ENCODE assay signal across 16 cellular contexts in the genomic region with DNA sequence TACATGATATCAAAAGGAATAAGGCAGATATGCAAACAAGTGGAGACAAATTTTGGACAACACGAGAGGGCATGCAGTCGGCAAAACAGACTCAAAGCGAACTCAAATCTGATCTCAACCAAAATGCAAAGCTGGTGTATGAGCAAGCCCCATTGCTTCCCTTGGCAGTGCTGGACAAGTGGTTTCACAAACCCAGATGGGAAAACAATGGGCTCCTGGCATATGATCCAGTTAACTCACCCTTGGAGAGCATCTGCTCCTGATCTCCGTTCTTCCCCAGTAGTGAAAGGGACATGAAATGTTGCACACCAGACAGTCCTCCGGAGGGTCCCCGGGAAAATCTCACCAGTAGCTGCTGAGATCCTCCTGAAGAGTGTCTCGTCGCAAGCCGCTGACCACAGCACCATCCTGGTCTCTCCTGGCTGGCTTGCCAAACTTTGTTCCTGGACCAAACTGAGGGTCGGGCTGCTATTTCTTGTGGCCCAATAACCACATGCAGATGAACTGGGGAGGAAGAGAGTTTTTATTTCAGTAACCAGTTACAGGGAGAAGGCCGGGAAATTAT.
DNase-seq lines count a peak whose midpoint lies in the region; ATAC-seq, FAIRE-seq and TF ChIP-seq lines count a peak whose summit lies in the region.
"Had no signal": no experiment of that assay in that cellular context is flagged by ENCODE, and none has a peak within 500 bp of the region (broad histone marks: within the 10 kb centered on the region; RNA-seq: fewer than 3 reads in every experiment).

No MANE protein-coding gene starts in this region.

- TF ChIP-seq EP300 in esophagus muscularis mucosa (IDR thresholded peaks at IDR 0.05), result no peak

- no peak for FAIRE-seq in D721Med (lab: Jason Lieb, UNC)
- FAIRE-seq: GM12891, GM19239 had no signal

- H3K27ac ChIP-seq in esophagus muscularis mucosa (replicated peaks in 1 of 4) (no peak overlapping the region), neural progenitor cell (no peak overlapping the region), trophoblast cell (ENCODE audit: low read depth, low read length) (no peak overlapping the region)
- H3K27ac ChIP-seq: BLaER1 had no signal

- no peak overlapping the region for H3K23ac ChIP-seq in trophoblast cell (ENCODE audit: low read length)

- ATAC-seq in HG02759 (IDR thresholded peaks at IDR 0.05; ENCODE audit: unreplicated experiment), result no peak

- peak overlapping the region; percentile 46 for H3K27ac Mint-ChIP-seq in neural progenitor cell

- H3K9ac ChIP-seq in neural progenitor cell (no peak overlapping the region), trophoblast cell (ENCODE audit: low read length) (no peak overlapping the region)
- H3K9ac ChIP-seq: BLaER1 had no signal

- H3K4me1 Mint-ChIP-seq in neural progenitor cell, result peaks cover 5% of the 10 kb centered on the region

- H4K20me1 ChIP-seq in neural progenitor cell (ENCODE audit: low read depth), result no peaks in the 10 kb centered on the region
- H4K20me1 ChIP-seq: BLaER1 had no signal

- H3K36me3 ChIP-seq in esophagus muscularis mucosa, result no peaks in the 10 kb centered on the region
- H3K36me3 ChIP-seq in neural progenitor cell, result no peaks in the 10 kb centered on the region
- no peaks in the 10 kb centered on the region for H3K36me3 ChIP-seq in trophoblast cell (ENCODE audit: control insufficient read depth in 1 of 2, insufficient read depth in 2 of 2, low read length in 2 of 2)
- H3K36me3 ChIP-seq: BLaER1 had no signal

- H3K27me3 Mint-ChIP-seq in neural progenitor cell (ENCODE audit: insufficient read depth, low read depth), result no peaks in the 10 kb centered on the region

- no peak for TF ChIP-seq POLR2A in esophagus muscularis mucosa (IDR thresholded peaks at IDR 0.05; ENCODE audit: low read depth)

- peaks cover 2% of the 10 kb centered on the region for H3K36me3 Mint-ChIP-seq in neural progenitor cell

- DNase-seq in AG10803 (ENCODE audit: low read depth) (peak; percentile 84), GM03348 (ENCODE audit: low spot score) (peak; percentile 69), esophagus muscularis mucosa (ENCODE audit: extremely low spot score) (peak; percentile 89), neural progenitor cell (ENCODE audit: low spot score) (no peak), trophoblast cell (no peak), T-helper 1 cell (no peak), D721Med (ENCODE audit: insufficient read length, low spot score) (no peak)
- DNase-seq: DMS153, KBM-7, NCI-H1092, NCI-H510A, NCI-H82 had no signal

- H3K9me3 Mint-ChIP-seq in neural progenitor cell, result peaks cover 2% of the 10 kb centered on the region

- TF ChIP-seq CTCF in AG10803 (conservative IDR thresholded peaks at IDR 0.05; ENCODE audit: low read length), result no peak
- TF ChIP-seq CTCF in esophagus muscularis mucosa (IDR thresholded peaks at IDR 0.05), result no peak
- no peak for TF ChIP-seq CTCF in neural progenitor cell (IDR thresholded peaks at IDR 0.05)
- no peak for TF ChIP-seq CTCF in D721Med (IDR thresholded peaks at IDR 0.05; ENCODE audit: insufficient read depth, missing control alignments)

- H3K79me1 ChIP-seq in trophoblast cell (ENCODE audit: low read length), result no peaks in the 10 kb centered on the region

- intact Hi-C loops in esophagus muscularis mucosa (cut with DNase I), result no loop called here

- H3F3A ChIP-seq in neural progenitor cell (ENCODE audit: low read depth), result no peaks in the 10 kb centered on the region

- H3K27me3 ChIP-seq in esophagus muscularis mucosa, result no peaks in the 10 kb centered on the region
- no peaks in the 10 kb centered on the region for H3K27me3 ChIP-seq in neural progenitor cell
- no peaks in the 10 kb centered on the region for H3K27me3 ChIP-seq in trophoblast cell (ENCODE audit: insufficient read depth, low read length)
- H3K27me3 ChIP-seq: BLaER1 had no signal

- H3K4me2 ChIP-seq in neural progenitor cell, result no peak overlapping the region
- no peak overlapping the region for H3K4me2 ChIP-seq in trophoblast cell (ENCODE audit: low read length)
- H3K4me2 ChIP-seq: BLaER1 had no signal

- H2AFZ ChIP-seq in neural progenitor cell (replicated peaks), result no peak overlapping the region
- no peak overlapping the region for H2AFZ ChIP-seq in trophoblast cell (ENCODE audit: insufficient read depth, low read length, poor library complexity)

- no peak overlapping the region for H3K18ac ChIP-seq in trophoblast cell (ENCODE audit: low read length)

- H2BK120ac ChIP-seq in trophoblast cell (ENCODE audit: insufficient read depth, low read length, poor library complexity), result no peak overlapping the region

- H3K9me3 ChIP-seq in esophagus muscularis mucosa (no peaks in the 10 kb centered on the region), neural progenitor cell (ENCODE audit: low read depth) (no peaks in the 10 kb centered on the region), trophoblast cell (ENCODE audit: insufficient read depth, low read depth, low read length) (no peaks in the 10 kb centered on the region)

- no peak overlapping the region for H4K91ac ChIP-seq in trophoblast cell (ENCODE audit: low read depth, low read length)

- H3K4me3 ChIP-seq in AG10803 (ENCODE audit: low read length) (peak overlapping the region; percentile 20), esophagus muscularis mucosa (no peak overlapping the region), neural progenitor cell (no peak overlapping the region), trophoblast cell (ENCODE audit: low read depth, low read length) (no peak overlapping the region)
- H3K4me3 ChIP-seq: BLaER1 had no signal

- no peak overlapping the region for H3K4ac ChIP-seq in trophoblast cell (ENCODE audit: low read depth, low read length)

- H2BK5ac ChIP-seq in trophoblast cell (ENCODE audit: low read depth, low read length, poor library complexity), result no peak overlapping the region

- H3K79me2 ChIP-seq in neural progenitor cell (ENCODE audit: low read depth), result no peaks in the 10 kb centered on the region
- H3K79me2 ChIP-seq in trophoblast cell (ENCODE audit: control insufficient read depth, insufficient read depth, low read length, poor library complexity), result no peaks in the 10 kb centered on the region

- H2BK12ac ChIP-seq in trophoblast cell (ENCODE audit: low read length), result no peak overlapping the region

- H3K4me3 Mint-ChIP-seq in neural progenitor cell, result no peak overlapping the region

- no peak overlapping the region for H4K8ac ChIP-seq in trophoblast cell (ENCODE audit: low read depth, low read length)

- no peak overlapping the region for H2AK5ac ChIP-seq in trophoblast cell (ENCODE audit: low read length)

- 98% methylated on average over 11 of the region's 11 CpGs for WGBS in esophagus muscularis mucosa
- WGBS in trophoblast cell (ENCODE audit: extremely low coverage, insufficient coverage, insufficient read length), result no CpG with 5 or more reads among the region's 11 CpGs

- no peak overlapping the region for H3K14ac ChIP-seq in trophoblast cell (ENCODE audit: low read length)

- no peaks in the 10 kb centered on the region for H3K4me1 ChIP-seq in esophagus muscularis mucosa
- no peaks in the 10 kb centered on the region for H3K4me1 ChIP-seq in neural progenitor cell
- H3K4me1 ChIP-seq in trophoblast cell (ENCODE audit: control insufficient read depth in 1 of 2, insufficient read depth in 2 of 2, low read length in 2 of 2), result no peaks in the 10 kb centered on the region
- H3K4me1 ChIP-seq: BLaER1 had no signal

- no peak overlapping the region for H4K12ac ChIP-seq in trophoblast cell (ENCODE audit: low read depth, low read length)

Comparison
In these comparisons a context has a peak if more than half of its experiments do, and no peak if none do; other contexts are left out.
1. DNase-seq: peak in AG10803 (single experiment), GM03348 (single experiment) and esophagus muscularis mucosa (single experiment); none in neural progenitor cell (single experiment), trophoblast cell (0 of 2), T-helper 1 cell (0 of 5) and D721Med (single experiment).